ENCODE assay signal across 9 cellular contexts in the genomic region with DNA sequence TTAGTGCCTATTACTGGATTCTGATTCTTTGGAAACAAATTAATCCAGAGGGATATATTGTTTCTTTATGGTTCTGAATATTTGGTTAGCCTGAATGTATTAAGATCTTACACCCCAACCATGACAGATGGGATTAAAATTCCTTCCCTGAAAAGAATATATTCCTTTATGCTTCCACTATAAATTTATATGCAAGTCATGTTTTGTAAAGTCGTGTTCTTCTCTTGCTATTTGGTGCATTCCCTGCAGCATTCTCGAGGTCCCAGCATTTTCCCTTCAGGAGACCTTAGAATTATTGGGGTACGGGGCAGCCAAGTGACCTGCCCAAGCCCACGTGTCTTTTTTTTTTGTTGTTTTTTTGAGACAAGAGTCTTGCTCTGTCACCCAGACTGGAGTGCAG.
"Had no signal": no experiment of that assay in that cellular context is flagged by ENCODE, and none has a peak within 500 bp of the region (broad histone marks: within the 10 kb centered on the region; RNA-seq: fewer than 3 reads in every experiment).

No MANE protein-coding gene starts in this region.

- H3K27ac Mint-ChIP-seq: HFFc6, IgD-negative memory B cell had no signal

- H3K4me1 ChIP-seq: HAP-1 had no signal

- H3K4me3 ChIP-seq: GM23248, HAP-1 had no signal

- H3K4me3 Mint-ChIP-seq: HFFc6, IgD-negative memory B cell had no signal

- H3K27ac ChIP-seq: GM23248, HL-60 had no signal

- H3K9me3 ChIP-seq: HAP-1 had no signal

- DNase-seq: GM23248, GOT3, H7, HFFc6, KBM-7 had no signal

- ATAC-seq: HCT116 had no signal

- H3K36me3 ChIP-seq: HAP-1 had no signal
